In genomic region chr6:158518196-158519127, GRCh38 we compare ENCODE assay signal across 8 cellular contexts. TPM values are rescaled to one million over a fixed set of nuclear protein-coding genes. Genes with fewer than 3 reads are reported as not detected.
DNase-seq lines count a peak whose midpoint lies in the region; ATAC-seq and TF ChIP-seq lines count a peak whose summit lies in the region.

No MANE protein-coding gene starts in this region.

- intact Hi-C loops in heart right ventricle (cut with DNase I): loop anchor here in 9 of 10 donors (2.0 to 10.0 kb wide), 4 partner anchors 294 to 302 kb away; no protein-coding TSS in a partner anchor

- TF ChIP-seq CTCF in heart right ventricle (IDR thresholded peaks at IDR 0.05) (peak; percentile 5 to 68 (median 53)), progenitor cell of endocrine pancreas (IDR thresholded peaks at IDR 0.05; ENCODE audit: unreplicated experiment) (peak; percentile 52)

- ATAC-seq in activated naive CD8-positive, alpha-beta T cell treated with anti-CD3 and anti-CD28 coated beads, Interleukin-2, amount 10 ng/mL, durations not matched to agents 7 days and 5 days (ENCODE audit: low read depth): peak; percentile 80
- peak in 6 of 8 donors; percentile 61 to 80 (median 70) for ATAC-seq in heart right ventricle

- DNase-seq in H7 (peak; percentile 91), LHCN-M2 (ENCODE audit: low read depth) (peak; percentile 91), SHP77 treated with DMSO at 0.1 percent for 48 hours (lab: John Stamatoyannopoulos, UW) (peak; percentile 90), heart right ventricle (peak; percentile 38 to 48), progenitor cell of endocrine pancreas (ENCODE audit: low spot score, unreplicated experiment) (no peak)
- peak; percentile 53 for DNase-seq in activated naive CD8-positive, alpha-beta T cell treated with anti-CD3 and anti-CD28 coated beads, Interleukin-2, amount 10 ng/mL, durations not matched to agents 7 days and 5 days
- no peak for DNase-seq in NK-92 treated with Interleukin-12 subunit alpha and Interleukin-12 subunit beta, amount 100 ng/mL, for 24 hours (lab: John Stamatoyannopoulos, UW)

- peaks cover 35% of the 10 kb centered on the region for H3K4me1 Mint-ChIP-seq in activated naive CD8-positive, alpha-beta T cell treated with anti-CD3 and anti-CD28 coated beads, Interleukin-2, amount 10 ng/mL, durations not matched to agents 7 days and 5 days
- H3K4me1 Mint-ChIP-seq in progenitor cell of endocrine pancreas (ENCODE audit: low read depth): peaks cover 10% of the 10 kb centered on the region

- H3K27ac ChIP-seq in heart right ventricle: no peak overlapping the region

- peaks cover 37% of the 10 kb centered on the region for H3K27me3 Mint-ChIP-seq in activated naive CD8-positive, alpha-beta T cell treated with anti-CD3 and anti-CD28 coated beads, Interleukin-2, amount 10 ng/mL, durations not matched to agents 7 days and 5 days
- peaks cover 2% of the 10 kb centered on the region for H3K27me3 Mint-ChIP-seq in progenitor cell of endocrine pancreas

- H3K4me3 ChIP-seq in GM08714 (ENCODE audit: low read length) (peak overlapping the region; percentile 35; the same call in 1 of the 2 replicates), H7 (ENCODE audit: insufficient read depth, low read depth, low read length) (peak overlapping the region; percentile 27), heart right ventricle (peak overlapping the region in 4 of 10 donors; percentile 4 to 28 (median 22))

- 10 to 11% methylated on average over 18 of the region's 18 CpGs for WGBS in heart right ventricle, 2 donors

- H3K9me3 Mint-ChIP-seq in activated naive CD8-positive, alpha-beta T cell treated with anti-CD3 and anti-CD28 coated beads, Interleukin-2, amount 10 ng/mL, durations not matched to agents 7 days and 5 days: no peaks in the 10 kb centered on the region
- peaks cover 1% of the 10 kb centered on the region for H3K9me3 Mint-ChIP-seq in progenitor cell of endocrine pancreas (ENCODE audit: low read depth)

- H3K4me1 ChIP-seq in heart right ventricle: peaks cover 0 to 19% (median 13%) of the 10 kb centered on the region in 9 donors

- no peaks in the 10 kb centered on the region for H3K36me3 Mint-ChIP-seq in activated naive CD8-positive, alpha-beta T cell treated with anti-CD3 and anti-CD28 coated beads, Interleukin-2, amount 10 ng/mL, durations not matched to agents 7 days and 5 days
- peaks cover 8% of the 10 kb centered on the region for H3K36me3 Mint-ChIP-seq in progenitor cell of endocrine pancreas (ENCODE audit: insufficient read depth)

- POLR2A ChIA-PET in activated naive CD8-positive, alpha-beta T cell treated with anti-CD3 and anti-CD28 coated beads, Interleukin-2, amount 10 ng/mL, durations not matched to agents 7 days and 5 days (lab: Charles Lee): interaction anchor here (0.6 to 0.8 kb wide), 2 partner anchors 19 to 21 kb away, joined by 3 read pairs; no protein-coding TSS in a partner anchor

- H3K4me3 Mint-ChIP-seq in activated naive CD8-positive, alpha-beta T cell treated with anti-CD3 and anti-CD28 coated beads, Interleukin-2, amount 10 ng/mL, durations not matched to agents 7 days and 5 days: peak overlapping the region; percentile 83
- peak overlapping the region; percentile 50 for H3K4me3 Mint-ChIP-seq in progenitor cell of endocrine pancreas (ENCODE audit: low read depth)

- H3K36me3 ChIP-seq in H7 (replicated peaks; ENCODE audit: control insufficient read depth, insufficient read depth, low read length): no peaks in the 10 kb centered on the region
- H3K36me3 ChIP-seq in heart right ventricle: no peaks in the 10 kb centered on the region

- no peaks in the 10 kb centered on the region for H3K9me3 ChIP-seq in heart right ventricle

- peak overlapping the region; percentile 28 for H3K27ac Mint-ChIP-seq in activated naive CD8-positive, alpha-beta T cell treated with anti-CD3 and anti-CD28 coated beads, Interleukin-2, amount 10 ng/mL, durations not matched to agents 7 days and 5 days
- H3K27ac Mint-ChIP-seq in progenitor cell of endocrine pancreas: no peak overlapping the region

- H3K27me3 ChIP-seq in H7 (ENCODE audit: control insufficient read depth, insufficient read depth, low read length): no peaks in the 10 kb centered on the region
- H3K27me3 ChIP-seq in heart right ventricle: peaks cover 0 to 61% (median 45%) of the 10 kb centered on the region in 7 donors

RNA-seq across cellular contexts. Expression of gene TMEM181, which starts 41.4 kb away (rescaled TPM):
- total RNA-seq in H7 (2014; rRNA removed; shearing (Covaris generic)): 14.5 and 19.3 TPM in 2 replicates
- total RNA-seq in LHCN-M2 (2014; rRNA removed) (43.4 and 44.8 TPM in 2 replicates), heart right ventricle (10 to 100 TPM in 4 of 10 donors, 1 to 10 TPM in 6; 7.3 to 13.4 (median 9.8) TPM), progenitor cell of endocrine pancreas (33.9 and 35.6 TPM in 2 replicates)
- 7.8 TPM for polyA plus RNA-seq in LHCN-M2 (2012)
- 10 to 100 TPM; 16.8 to 17.7 TPM for total RNA-seq in activated naive CD8-positive, alpha-beta T cell treated with anti-CD3 and anti-CD28 coated beads, Interleukin-2, amount 10 ng/mL, durations not matched to agents 7 days and 5 days
- polyA plus RNA-seq in heart right ventricle: 1 to 10 TPM; 5.9 to 8.9 TPM

Comparison
In these comparisons a context has a peak if more than half of its experiments do, and no peak if none do; other contexts are left out.
1. DNase-seq: peak in H7 (single experiment), LHCN-M2 (single experiment), SHP77 treated with DMSO at 0.1 percent for 48 hours (single experiment), activated naive CD8-positive, alpha-beta T cell treated with anti-CD3 and anti-CD28 coated beads, Interleukin-2, amount 10 ng/mL, durations not matched to agents 7 days and 5 days (single experiment) and heart right ventricle (2 of 2); none in progenitor cell of endocrine pancreas (single experiment) and NK-92 treated with Interleukin-12 subunit alpha and Interleukin-12 subunit beta, amount 100 ng/mL, for 24 hours (single experiment).